In genomic region chr22:46770726-46771125, GRCh38 we compare ENCODE assay signal across 9 cellular contexts. TPM values are rescaled to one million over a fixed set of nuclear protein-coding genes. Genes with fewer than 3 reads are reported as not detected.
DNase-seq lines count a peak whose midpoint lies in the region; ATAC-seq and TF ChIP-seq lines count a peak whose summit lies in the region.
"Had no signal": no experiment of that assay in that cellular context is flagged by ENCODE, and none has a peak within 500 bp of the region (broad histone marks: within the 10 kb centered on the region; RNA-seq: fewer than 3 reads in every experiment).

No MANE protein-coding gene starts in this region.

- H3K4me1 ChIP-seq in right lobe of liver = peaks cover 0 to 18% (median 6%) of the 10 kb centered on the region in 4 donors

- TF ChIP-seq CTCF in right lobe of liver (IDR thresholded peaks at IDR 0.05) = no peak

- peaks cover 78% of the 10 kb centered on the region for H3K4me1 Mint-ChIP-seq in activated T-cell treated with anti-CD3 and anti-CD28 coated beads, Interleukin-2, amount 50 U/mL, for 4 hours (ENCODE audit: low read depth)
- peaks cover 70% of the 10 kb centered on the region for H3K4me1 Mint-ChIP-seq in activated naive CD8-positive, alpha-beta T cell (ENCODE audit: low read depth)

- H3K27ac Mint-ChIP-seq in activated naive CD8-positive, alpha-beta T cell = peak overlapping the region; percentile 93
- H3K27ac Mint-ChIP-seq: HFFc6 had no signal

- H3K27me3 ChIP-seq in right lobe of liver = no peaks in the 10 kb centered on the region

- H3K27ac ChIP-seq in right lobe of liver = peak overlapping the region; percentile 21 to 68 (median 51)
- peak overlapping the region; percentile 87 for H3K27ac ChIP-seq in temporal lobe (ENCODE audit: low read depth, low read length)

- H3K4me3 Mint-ChIP-seq in activated T-cell treated with anti-CD3 and anti-CD28 coated beads, Interleukin-2, amount 50 U/mL, for 4 hours = peak overlapping the region; percentile 48
- H3K4me3 Mint-ChIP-seq in activated naive CD8-positive, alpha-beta T cell = peak overlapping the region; percentile 71
- H3K4me3 Mint-ChIP-seq: HFFc6 had no signal

- H3K36me3 ChIP-seq in right lobe of liver = no peaks in the 10 kb centered on the region

- TF ChIP-seq POLR2A in right lobe of liver (IDR thresholded peaks at IDR 0.05) = no peak

- H3K36me3 Mint-ChIP-seq in activated T-cell treated with anti-CD3 and anti-CD28 coated beads, Interleukin-2, amount 50 U/mL, for 4 hours (ENCODE audit: insufficient read depth) = peaks cover 7% of the 10 kb centered on the region
- H3K36me3 Mint-ChIP-seq in activated naive CD8-positive, alpha-beta T cell = no peaks in the 10 kb centered on the region

- no peaks in the 10 kb centered on the region for H3K27me3 Mint-ChIP-seq in activated T-cell treated with anti-CD3 and anti-CD28 coated beads, Interleukin-2, amount 50 U/mL, for 4 hours (ENCODE audit: low read depth)
- H3K27me3 Mint-ChIP-seq in activated naive CD8-positive, alpha-beta T cell = no peaks in the 10 kb centered on the region

- ATAC-seq in activated T-cell treated with anti-CD3 and anti-CD28 coated beads, Interleukin-2, amount 50 U/mL, for 4 hours = no peak
- peak; percentile 34 to 67 (median 59) for ATAC-seq in right lobe of liver
- no peak for ATAC-seq in GM18520 (IDR thresholded peaks at IDR 0.05; ENCODE audit: unreplicated experiment)

- DNase-seq in activated T-cell treated with anti-CD3 and anti-CD28 coated beads, Interleukin-2, amount 50 U/mL, for 4 hours = no peak
- no peak for DNase-seq in activated T-cell treated with anti-CD3 and anti-CD28 coated beads, Interleukin-2, amount 50 U/mL, for 1 hour
- DNase-seq in right lobe of liver (no peak), LoVo (ENCODE audit: low spot score) (no peak), NCI-H1417 (lab: John Stamatoyannopoulos, UW) (no peak)
- DNase-seq: HFFc6 had no signal

- H3K4me3 ChIP-seq in right lobe of liver = no peak overlapping the region

- intact Hi-C loops in right lobe of liver (cut with DNase I) = no loop called here

- no peaks in the 10 kb centered on the region for H3K9me3 ChIP-seq in right lobe of liver

- no peaks in the 10 kb centered on the region for H3K9me3 Mint-ChIP-seq in activated T-cell treated with anti-CD3 and anti-CD28 coated beads, Interleukin-2, amount 50 U/mL, for 4 hours
- H3K9me3 Mint-ChIP-seq in activated naive CD8-positive, alpha-beta T cell (ENCODE audit: low read depth) = no peaks in the 10 kb centered on the region
- H3K9me3 Mint-ChIP-seq: HFFc6 had no signal

- 62% methylated on average over 9 of the region's 9 CpGs for WGBS in right lobe of liver (ENCODE audit: insufficient coverage, low coverage, low lambda C conversion rate, missing lambda C conversion rate)

RNA-seq across cellular contexts. Expression of gene TBC1D22A, which starts 8.3 kb away (rescaled TPM):
- total RNA-seq in activated T-cell treated with anti-CD3 and anti-CD28 coated beads, Interleukin-2, amount 50 U/mL, for 4 hours = 10 to 100 TPM; 29.8 to 31.1 (median 29.9) TPM
- total RNA-seq in right lobe of liver (10 to 100 TPM; 10.9 to 18.1 (median 14.0) TPM), temporal lobe (4.7 TPM)

RNA-seq across cellular contexts. Expression of gene CERK, which starts 32.7 kb away (rescaled TPM):
- total RNA-seq in activated T-cell treated with anti-CD3 and anti-CD28 coated beads, Interleukin-2, amount 50 U/mL, for 4 hours = 10 to 100 TPM; 41.4 to 47.3 (median 44.9) TPM
- total RNA-seq in right lobe of liver = 10 to 100 TPM in 5 of 6 experiments, 1 to 10 TPM in 1; 9.6 to 27.5 (median 18.5) TPM
- 32.9 TPM for total RNA-seq in temporal lobe

Comparison
In these comparisons a context has a peak if more than half of its experiments do, and no peak if none do; other contexts are left out.
1. ATAC-seq: peak in right lobe of liver (4 of 4); none in activated T-cell treated with anti-CD3 and anti-CD28 coated beads, Interleukin-2, amount 50 U/mL, for 4 hours (0 of 2) and GM18520 (single experiment).